ENCODE assay signal across 8 cellular contexts in genomic region chr2:212940816-212941215, GRCh38.
DNase-seq lines count a peak whose midpoint lies in the region; ATAC-seq and TF ChIP-seq lines count a peak whose summit lies in the region.

No MANE protein-coding gene starts in this region.

- H3K4me1 Mint-ChIP-seq in MCF 10A (ENCODE audit: insufficient read depth, unreplicated experiment) = peaks cover 16% of the 10 kb centered on the region

- H3K4me3 Mint-ChIP-seq in MCF 10A (ENCODE audit: unreplicated experiment) = peak overlapping the region; percentile 11

- DNase-seq in DMS153 treated with DMSO at 0.1 percent for 48 hours (lab: John Stamatoyannopoulos, UW; ENCODE audit: unreplicated experiment) (peak; percentile 89), NCI-H2081 (lab: John Stamatoyannopoulos, UW) (peak; percentile 83 to 96), MCF 10A (ENCODE audit: unreplicated experiment) (peak; percentile 96), lung microvascular endothelial cell (ENCODE audit: low read depth in 2 of 2) (peak; percentile 3 to 49), SKM-1 treated with dmso at 0.1 percent for 144 hours (lab: John Stamatoyannopoulos, UW; ENCODE audit: unreplicated experiment) (no peak), KBM-7 (no peak)

- peak overlapping the region; percentile 68 for H3K27ac Mint-ChIP-seq in MCF 10A (ENCODE audit: low read depth, unreplicated experiment)

- H3K9me3 Mint-ChIP-seq in MCF 10A (ENCODE audit: unreplicated experiment) = no peaks in the 10 kb centered on the region

- intact Hi-C loops in MCF 10A (cut with micrococcal nuclease) = no loop called here

- no TSS peak for BruUV-seq in MCF 10A (replicated peaks; lab: Mats Ljungman, UMichigan)

- no peaks in the 10 kb centered on the region for H3K27me3 Mint-ChIP-seq in MCF 10A (ENCODE audit: insufficient read depth, unreplicated experiment)

- no peak for TF ChIP-seq CTCF in MCF 10A (IDR thresholded peaks at IDR 0.05; ENCODE audit: unreplicated experiment)

- POLR2A ChIA-PET in MCF 10A (lab: Yijun Ruan, JAX) = interaction anchor here (0.7 to 2.3 kb wide), 9 partner anchors 9 to 229 kb away, joined by 3 to 23 read pairs (median 3); no protein-coding TSS in a partner anchor

- peaks cover 6% of the 10 kb centered on the region for H3K36me3 Mint-ChIP-seq in MCF 10A (ENCODE audit: insufficient read depth, unreplicated experiment)

- in situ Hi-C loops in KBM-7 (cut with MboI; ENCODE audit: low pct_unique_long_range_greater_than_20kb, low sequenced_read_pairs) = no loop called here

- CTCF ChIA-PET in MCF 10A (lab: Yijun Ruan, JAX) = interaction anchor here (0.7 to 1.0 kb wide), 6 partner anchors 10 to 209 kb away, joined by 3 to 4 read pairs (median 3); no protein-coding TSS in a partner anchor

- ATAC-seq in GM21360 (IDR thresholded peaks at IDR 0.05; ENCODE audit: unreplicated experiment) (no peak), GM21576 (IDR thresholded peaks at IDR 0.05; ENCODE audit: unreplicated experiment) (no peak)

Comparison
In these comparisons a context has a peak if more than half of its experiments do, and no peak if none do; other contexts are left out.
1. DNase-seq: peak in DMS153 treated with DMSO at 0.1 percent for 48 hours (single experiment), NCI-H2081 (2 of 2), MCF 10A (single experiment) and lung microvascular endothelial cell (2 of 2); none in SKM-1 treated with dmso at 0.1 percent for 144 hours (single experiment) and KBM-7 (single experiment).